23 cellular contexts compared by ENCODE assay signal in genomic region chr2:229212241-229212640, GRCh38.
"Had no signal": no experiment of that assay in that cellular context is flagged by ENCODE, and none has a peak within 500 bp of the region (broad histone marks: within the 10 kb centered on the region; RNA-seq: fewer than 3 reads in every experiment).

No MANE protein-coding gene starts in this region.

- H3K27ac ChIP-seq: colonic mucosa, epithelial cell of prostate, heart left ventricle, hepatocyte, neural progenitor cell, parathyroid adenoma, stomach, testis, tibial artery had no signal

- H3K79me2 ChIP-seq: parathyroid adenoma had no signal

- DNase-seq: colonic mucosa; effector CD8-positive, alpha-beta T cell; endodermal cell; foreskin fibroblast; gastrocnemius medialis; heart left ventricle; kidney; mesendoderm; midbrain; naive thymus-derived CD4-positive, alpha-beta T cell; stimulated activated CD4-positive, alpha-beta T cell treated with anti-CD3 and anti-CD28 coated beads, Interleukin-2, amount 100 ng/mL, for 24 hours; stimulated activated CD4-positive, alpha-beta T cell treated with anti-CD3 and anti-CD28 coated beads, Interleukin-4, amount 100 ng/mL, for 24 hours; stimulated activated naive CD4-positive, alpha-beta T cell treated with Interleukin-2 at 50 U/mL for 16 hours; stomach; testis; tibial artery had no signal

- H3K9me3 ChIP-seq: colonic mucosa, gastrocnemius medialis, testis, tibial artery had no signal

- H3K4me1 ChIP-seq: colonic mucosa, gastrocnemius medialis, neural progenitor cell, parathyroid adenoma, testis, tibial artery had no signal

- H3K36me3 ChIP-seq: colonic mucosa, gastrocnemius medialis, heart left ventricle, neural progenitor cell, stomach, tibial artery had no signal

- H2AFZ ChIP-seq: hepatocyte, neural progenitor cell, parathyroid adenoma had no signal

- H3K27me3 ChIP-seq: colonic mucosa, gastrocnemius medialis, heart left ventricle, hepatocyte, neural progenitor cell, stomach, testis, tibial artery had no signal

- H3K4me2 ChIP-seq: hepatocyte, neural progenitor cell had no signal

- H3K4me3 ChIP-seq: colonic mucosa, gastrocnemius medialis, heart left ventricle, hepatocyte, neural progenitor cell, stomach, testis, tibial artery had no signal

- ATAC-seq: esophagus mucosa; naive thymus-derived CD4-positive, alpha-beta T cell; sciatic nerve; stimulated activated effector memory CD8-positive, alpha-beta T cell treated with anti-CD3 and anti-CD28 coated beads, Interleukin-12 subunit alpha, Interleukin-12 subunit beta, amount 100 ng/mL, for 72 hours had no signal

- H3K9ac ChIP-seq: neural progenitor cell, parathyroid adenoma had no signal
